ENCODE assay signal across 1 cellular context in the genomic region with DNA sequence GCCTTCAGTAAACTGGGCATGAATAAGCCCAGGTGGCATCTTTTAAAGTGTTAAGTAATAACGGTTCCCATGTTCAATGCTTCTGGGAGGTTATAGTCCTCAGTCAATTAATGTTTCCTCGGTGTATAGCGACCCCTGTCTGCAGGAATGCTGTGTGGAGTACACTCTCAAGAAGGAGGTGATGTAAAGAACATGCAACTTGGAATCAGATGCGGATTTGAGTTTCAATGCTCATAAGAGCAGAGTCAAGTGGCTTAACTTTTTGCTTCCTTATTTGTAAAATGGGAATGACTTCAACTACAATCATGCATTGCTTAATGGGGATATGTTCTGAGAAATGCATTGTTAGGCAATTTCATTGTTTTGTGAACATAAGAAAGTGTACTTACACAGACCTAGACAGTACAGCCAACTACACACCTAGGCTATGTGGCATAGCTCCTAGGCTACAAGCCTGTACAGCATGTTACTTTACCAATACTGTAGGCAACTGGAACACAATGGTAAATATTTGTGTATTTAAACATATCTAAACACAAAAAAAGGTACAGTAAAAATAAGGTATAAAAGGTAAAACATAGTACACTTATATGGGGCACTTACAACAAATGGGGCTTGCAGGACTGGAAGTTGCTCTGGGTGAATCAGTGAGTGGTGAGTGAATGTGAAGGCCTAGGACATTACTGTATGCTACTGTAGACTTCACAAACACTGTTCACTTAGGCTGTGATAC.
TF ChIP-seq lines count a peak whose summit lies in the region.

No MANE protein-coding gene starts in this region.

TF ChIP-seq in K562, 482 proteins besides CTCF, POLR2A, EP300 and RAD21 (continued from another document and continues in another):
- TF ChIP-seq ILK (tag; IDR thresholded peaks at IDR 0.05; ENCODE audit: borderline replicate concordance, low read depth) (no peak), ZKSCAN8 (CRISPR knock-in tag; IDR thresholded peaks at IDR 0.05) (no peak), MAFK (IDR thresholded peaks at IDR 0.05; ENCODE audit: low read length) (no peak), POLR2AphosphoS2 (IDR thresholded peaks at IDR 0.05; ENCODE audit: low read length) (no peak), FOXM1 (IDR thresholded peaks at IDR 0.05; ENCODE audit: low read depth) (peak; percentile 96), FOXM1 (CRISPR knock-in tag; IDR thresholded peaks at IDR 0.05; ENCODE audit: low read depth) (no peak), RFX5 (IDR thresholded peaks at IDR 0.05; ENCODE audit: low read depth, low read length) (no peak), SREBF1 (IDR thresholded peaks at IDR 0.05; ENCODE audit: borderline replicate concordance, low read depth, low read length) (no peak), RAD51 (IDR thresholded peaks at IDR 0.05; ENCODE audit: borderline replicate concordance, low read depth) (no peak), ZSCAN29 (IDR thresholded peaks at IDR 0.05) (no peak), WHSC1 (IDR thresholded peaks at IDR 0.05; ENCODE audit: low read length) (no peak), ZNF3 (CRISPR knock-in tag; IDR thresholded peaks at IDR 0.05) (no peak), CBX5 (IDR thresholded peaks at IDR 0.05; ENCODE audit: borderline replicate concordance, low read depth) (no peak), MAZ (CRISPR knock-in tag; conservative IDR thresholded peaks at IDR 0.05 in 1 of 2, IDR thresholded peaks at IDR 0.05 in 1 of 2) (0 out of 4 replicates have a peak, but pooled peaks of 1 of the 2 experiments have one; percentile 14), SP1 (CRISPR knock-in tag; IDR thresholded peaks at IDR 0.05) (no peak), TOE1 (IDR thresholded peaks at IDR 0.05; ENCODE audit: borderline replicate concordance) (no peak), TOE1 (CRISPR knock-in tag; IDR thresholded peaks at IDR 0.05; ENCODE audit: borderline replicate concordance, low read depth) (no peak), MTA1 (IDR thresholded peaks at IDR 0.05; ENCODE audit: borderline replicate concordance) (no peak), YY1 (IDR thresholded peaks at IDR 0.05; ENCODE audit: borderline replicate concordance in 1 of 3, control insufficient read depth in 1 of 3, extremely low read depth in 1 of 3, insufficient read depth in 3 of 3, insufficient read length in 1 of 3, insufficient replicate concordance in 2 of 3, low read depth in 1 of 3, low read length in 2 of 3) (no peak), CEBPG (CRISPR knock-in tag; IDR thresholded peaks at IDR 0.05) (peak; percentile 98), CEBPG (tag; conservative IDR thresholded peaks at IDR 0.05 in 1 of 2, IDR thresholded peaks at IDR 0.05 in 1 of 2) (peak; percentile 92 to 97), MTA2 (IDR thresholded peaks at IDR 0.05; ENCODE audit: low read depth) (no peak), SP2 (IDR thresholded peaks at IDR 0.05; ENCODE audit: extremely low read depth, low read depth, low read length, poor library complexity, severe bottlenecking) (no peak), NFE2 (IDR thresholded peaks at IDR 0.05; ENCODE audit: low read depth) (no peak), ZNF263 (CRISPR knock-in tag; IDR thresholded peaks at IDR 0.05; ENCODE audit: borderline replicate concordance) (no peak), EP400 (IDR thresholded peaks at IDR 0.05) (peak; percentile 52), ZNF253 (CRISPR knock-in tag; conservative IDR thresholded peaks at IDR 0.05) (no peak), MCM5 (IDR thresholded peaks at IDR 0.05; ENCODE audit: low read depth) (no peak), ZNF121 (CRISPR knock-in tag; conservative IDR thresholded peaks at IDR 0.05) (no peak), NFATC3 (IDR thresholded peaks at IDR 0.05) (no peak), ZNF140 (CRISPR knock-in tag; IDR thresholded peaks at IDR 0.05) (no peak), XRCC3 (IDR thresholded peaks at IDR 0.05) (no peak), ZNF274 (IDR thresholded peaks at IDR 0.05; ENCODE audit: borderline replicate concordance, low read depth, low read length) (no peak), PHTF2 (CRISPR knock-in tag; IDR thresholded peaks at IDR 0.05) (no peak), ESRRA (IDR thresholded peaks at IDR 0.05; ENCODE audit: borderline replicate concordance, low read depth) (no peak), MYC (IDR thresholded peaks at IDR 0.05; ENCODE audit: low read depth, low read length) (no peak), MYC (CRISPR knock-in tag; IDR thresholded peaks at IDR 0.05; ENCODE audit: borderline replicate concordance, low read depth) (no peak)
- TF ChIP-seq, protein P1, sequence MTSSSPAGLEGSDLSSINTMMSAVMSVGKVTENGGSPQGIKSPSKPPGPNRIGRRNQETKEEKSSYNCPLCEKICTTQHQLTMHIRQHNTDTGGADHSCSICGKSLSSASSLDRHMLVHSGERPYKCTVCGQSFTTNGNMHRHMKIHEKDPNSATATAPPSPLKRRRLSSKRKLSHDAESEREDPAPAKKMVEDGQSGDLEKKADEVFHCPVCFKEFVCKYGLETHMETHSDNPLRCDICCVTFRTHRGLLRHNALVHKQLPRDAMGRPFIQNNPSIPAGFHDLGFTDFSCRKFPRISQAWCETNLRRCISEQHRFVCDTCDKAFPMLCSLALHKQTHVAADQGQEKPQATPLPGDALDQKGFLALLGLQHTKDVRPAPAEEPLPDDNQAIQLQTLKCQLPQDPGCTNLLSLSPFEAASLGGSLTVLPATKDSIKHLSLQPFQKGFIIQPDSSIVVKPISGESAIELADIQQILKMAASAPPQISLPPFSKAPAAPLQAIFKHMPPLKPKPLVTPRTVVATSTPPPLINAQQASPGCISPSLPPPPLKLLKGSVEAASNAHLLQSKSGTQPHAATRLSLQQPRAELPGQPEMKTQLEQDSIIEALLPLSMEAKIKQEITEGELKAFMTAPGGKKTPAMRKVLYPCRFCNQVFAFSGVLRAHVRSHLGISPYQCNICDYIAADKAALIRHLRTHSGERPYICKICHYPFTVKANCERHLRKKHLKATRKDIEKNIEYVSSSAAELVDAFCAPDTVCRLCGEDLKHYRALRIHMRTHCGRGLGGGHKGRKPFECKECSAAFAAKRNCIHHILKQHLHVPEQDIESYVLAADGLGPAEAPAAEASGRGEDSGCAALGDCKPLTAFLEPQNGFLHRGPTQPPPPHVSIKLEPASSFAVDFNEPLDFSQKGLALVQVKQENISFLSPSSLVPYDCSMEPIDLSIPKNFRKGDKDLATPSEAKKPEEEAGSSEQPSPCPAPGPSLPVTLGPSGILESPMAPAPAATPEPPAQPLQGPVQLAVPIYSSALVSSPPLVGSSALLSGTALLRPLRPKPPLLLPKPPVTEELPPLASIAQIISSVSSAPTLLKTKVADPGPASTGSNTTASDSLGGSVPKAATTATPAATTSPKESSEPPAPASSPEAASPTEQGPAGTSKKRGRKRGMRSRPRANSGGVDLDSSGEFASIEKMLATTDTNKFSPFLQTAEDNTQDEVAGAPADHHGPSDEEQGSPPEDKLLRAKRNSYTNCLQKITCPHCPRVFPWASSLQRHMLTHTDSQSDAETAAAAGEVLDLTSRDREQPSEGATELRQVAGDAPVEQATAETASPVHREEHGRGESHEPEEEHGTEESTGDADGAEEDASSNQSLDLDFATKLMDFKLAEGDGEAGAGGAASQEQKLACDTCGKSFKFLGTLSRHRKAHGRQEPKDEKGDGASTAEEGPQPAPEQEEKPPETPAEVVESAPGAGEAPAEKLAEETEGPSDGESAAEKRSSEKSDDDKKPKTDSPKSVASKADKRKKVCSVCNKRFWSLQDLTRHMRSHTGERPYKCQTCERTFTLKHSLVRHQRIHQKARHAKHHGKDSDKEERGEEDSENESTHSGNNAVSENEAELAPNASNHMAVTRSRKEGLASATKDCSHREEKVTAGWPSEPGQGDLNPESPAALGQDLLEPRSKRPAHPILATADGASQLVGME (CRISPR knock-in tag; IDR thresholded peaks at IDR 0.05): no peak
- TF ChIP-seq, protein P2, sequence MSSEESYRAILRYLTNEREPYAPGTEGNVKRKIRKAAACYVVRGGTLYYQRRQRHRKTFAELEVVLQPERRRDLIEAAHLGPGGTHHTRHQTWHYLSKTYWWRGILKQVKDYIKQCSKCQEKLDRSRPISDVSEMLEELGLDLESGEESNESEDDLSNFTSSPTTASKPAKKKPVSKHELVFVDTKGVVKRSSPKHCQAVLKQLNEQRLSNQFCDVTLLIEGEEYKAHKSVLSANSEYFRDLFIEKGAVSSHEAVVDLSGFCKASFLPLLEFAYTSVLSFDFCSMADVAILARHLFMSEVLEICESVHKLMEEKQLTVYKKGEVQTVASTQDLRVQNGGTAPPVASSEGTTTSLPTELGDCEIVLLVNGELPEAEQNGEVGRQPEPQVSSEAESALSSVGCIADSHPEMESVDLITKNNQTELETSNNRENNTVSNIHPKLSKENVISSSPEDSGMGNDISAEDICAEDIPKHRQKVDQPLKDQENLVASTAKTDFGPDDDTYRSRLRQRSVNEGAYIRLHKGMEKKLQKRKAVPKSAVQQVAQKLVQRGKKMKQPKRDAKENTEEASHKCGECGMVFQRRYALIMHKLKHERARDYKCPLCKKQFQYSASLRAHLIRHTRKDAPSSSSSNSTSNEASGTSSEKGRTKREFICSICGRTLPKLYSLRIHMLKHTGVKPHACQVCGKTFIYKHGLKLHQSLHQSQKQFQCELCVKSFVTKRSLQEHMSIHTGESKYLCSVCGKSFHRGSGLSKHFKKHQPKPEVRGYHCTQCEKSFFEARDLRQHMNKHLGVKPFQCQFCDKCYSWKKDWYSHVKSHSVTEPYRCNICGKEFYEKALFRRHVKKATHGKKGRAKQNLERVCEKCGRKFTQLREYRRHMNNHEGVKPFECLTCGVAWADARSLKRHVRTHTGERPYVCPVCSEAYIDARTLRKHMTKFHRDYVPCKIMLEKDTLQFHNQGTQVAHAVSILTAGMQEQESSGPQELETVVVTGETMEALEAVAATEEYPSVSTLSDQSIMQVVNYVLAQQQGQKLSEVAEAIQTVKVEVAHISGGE (CRISPR knock-in tag; IDR thresholded peaks at IDR 0.05): no peak
- TF ChIP-seq, protein P3, sequence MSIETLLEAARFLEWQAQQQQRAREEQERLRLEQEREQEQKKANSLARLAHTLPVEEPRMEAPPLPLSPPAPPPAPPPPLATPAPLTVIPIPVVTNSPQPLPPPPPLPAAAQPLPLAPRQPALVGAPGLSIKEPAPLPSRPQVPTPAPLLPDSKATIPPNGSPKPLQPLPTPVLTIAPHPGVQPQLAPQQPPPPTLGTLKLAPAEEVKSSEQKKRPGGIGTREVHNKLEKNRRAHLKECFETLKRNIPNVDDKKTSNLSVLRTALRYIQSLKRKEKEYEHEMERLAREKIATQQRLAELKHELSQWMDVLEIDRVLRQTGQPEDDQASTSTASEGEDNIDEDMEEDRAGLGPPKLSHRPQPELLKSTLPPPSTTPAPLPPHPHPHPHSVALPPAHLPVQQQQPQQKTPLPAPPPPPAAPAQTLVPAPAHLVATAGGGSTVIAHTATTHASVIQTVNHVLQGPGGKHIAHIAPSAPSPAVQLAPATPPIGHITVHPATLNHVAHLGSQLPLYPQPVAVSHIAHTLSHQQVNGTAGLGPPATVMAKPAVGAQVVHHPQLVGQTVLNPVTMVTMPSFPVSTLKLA (conservative IDR thresholded peaks at IDR 0.05): no peak
- TF ChIP-seq, protein P4, sequence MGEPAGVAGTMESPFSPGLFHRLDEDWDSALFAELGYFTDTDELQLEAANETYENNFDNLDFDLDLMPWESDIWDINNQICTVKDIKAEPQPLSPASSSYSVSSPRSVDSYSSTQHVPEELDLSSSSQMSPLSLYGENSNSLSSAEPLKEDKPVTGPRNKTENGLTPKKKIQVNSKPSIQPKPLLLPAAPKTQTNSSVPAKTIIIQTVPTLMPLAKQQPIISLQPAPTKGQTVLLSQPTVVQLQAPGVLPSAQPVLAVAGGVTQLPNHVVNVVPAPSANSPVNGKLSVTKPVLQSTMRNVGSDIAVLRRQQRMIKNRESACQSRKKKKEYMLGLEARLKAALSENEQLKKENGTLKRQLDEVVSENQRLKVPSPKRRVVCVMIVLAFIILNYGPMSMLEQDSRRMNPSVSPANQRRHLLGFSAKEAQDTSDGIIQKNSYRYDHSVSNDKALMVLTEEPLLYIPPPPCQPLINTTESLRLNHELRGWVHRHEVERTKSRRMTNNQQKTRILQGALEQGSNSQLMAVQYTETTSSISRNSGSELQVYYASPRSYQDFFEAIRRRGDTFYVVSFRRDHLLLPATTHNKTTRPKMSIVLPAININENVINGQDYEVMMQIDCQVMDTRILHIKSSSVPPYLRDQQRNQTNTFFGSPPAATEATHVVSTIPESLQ (CRISPR knock-in tag; IDR thresholded peaks at IDR 0.05): no peak
- TF ChIP-seq, protein P5, sequence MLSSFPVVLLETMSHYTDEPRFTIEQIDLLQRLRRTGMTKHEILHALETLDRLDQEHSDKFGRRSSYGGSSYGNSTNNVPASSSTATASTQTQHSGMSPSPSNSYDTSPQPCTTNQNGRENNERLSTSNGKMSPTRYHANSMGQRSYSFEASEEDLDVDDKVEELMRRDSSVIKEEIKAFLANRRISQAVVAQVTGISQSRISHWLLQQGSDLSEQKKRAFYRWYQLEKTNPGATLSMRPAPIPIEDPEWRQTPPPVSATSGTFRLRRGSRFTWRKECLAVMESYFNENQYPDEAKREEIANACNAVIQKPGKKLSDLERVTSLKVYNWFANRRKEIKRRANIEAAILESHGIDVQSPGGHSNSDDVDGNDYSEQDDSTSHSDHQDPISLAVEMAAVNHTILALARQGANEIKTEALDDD (IDR thresholded peaks at IDR 0.05): no peak
- TF ChIP-seq, protein P6, sequence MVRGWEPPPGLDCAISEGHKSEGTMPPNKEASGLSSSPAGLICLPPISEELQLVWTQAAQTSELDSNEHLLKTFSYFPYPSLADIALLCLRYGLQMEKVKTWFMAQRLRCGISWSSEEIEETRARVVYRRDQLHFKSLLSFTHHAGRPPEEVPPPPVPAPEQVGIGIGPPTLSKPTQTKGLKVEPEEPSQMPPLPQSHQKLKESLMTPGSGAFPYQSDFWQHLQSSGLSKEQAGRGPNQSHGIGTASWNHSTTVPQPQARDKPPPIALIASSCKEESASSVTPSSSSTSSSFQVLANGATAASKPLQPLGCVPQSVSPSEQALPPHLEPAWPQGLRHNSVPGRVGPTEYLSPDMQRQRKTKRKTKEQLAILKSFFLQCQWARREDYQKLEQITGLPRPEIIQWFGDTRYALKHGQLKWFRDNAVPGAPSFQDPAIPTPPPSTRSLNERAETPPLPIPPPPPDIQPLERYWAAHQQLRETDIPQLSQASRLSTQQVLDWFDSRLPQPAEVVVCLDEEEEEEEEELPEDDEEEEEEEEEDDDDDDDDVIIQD (CRISPR knock-in tag; IDR thresholded peaks at IDR 0.05): no peak
- TF ChIP-seq, protein P7, sequence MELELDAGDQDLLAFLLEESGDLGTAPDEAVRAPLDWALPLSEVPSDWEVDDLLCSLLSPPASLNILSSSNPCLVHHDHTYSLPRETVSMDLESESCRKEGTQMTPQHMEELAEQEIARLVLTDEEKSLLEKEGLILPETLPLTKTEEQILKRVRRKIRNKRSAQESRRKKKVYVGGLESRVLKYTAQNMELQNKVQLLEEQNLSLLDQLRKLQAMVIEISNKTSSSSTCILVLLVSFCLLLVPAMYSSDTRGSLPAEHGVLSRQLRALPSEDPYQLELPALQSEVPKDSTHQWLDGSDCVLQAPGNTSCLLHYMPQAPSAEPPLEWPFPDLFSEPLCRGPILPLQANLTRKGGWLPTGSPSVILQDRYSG (tag; conservative IDR thresholded peaks at IDR 0.05; ENCODE audit: low read depth): no peak
- TF ChIP-seq, protein P8, sequence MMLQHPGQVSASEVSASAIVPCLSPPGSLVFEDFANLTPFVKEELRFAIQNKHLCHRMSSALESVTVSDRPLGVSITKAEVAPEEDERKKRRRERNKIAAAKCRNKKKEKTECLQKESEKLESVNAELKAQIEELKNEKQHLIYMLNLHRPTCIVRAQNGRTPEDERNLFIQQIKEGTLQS (IDR thresholded peaks at IDR 0.05): peak; percentile 82; the same call in 1 of the 2 replicates
- TF ChIP-seq, protein P8 (CRISPR knock-in tag; conservative IDR thresholded peaks at IDR 0.05): no peak
